In genomic region chr18:80154293-80154692, GRCh38 we compare ENCODE assay signal across 8 cellular contexts. TPM values are rescaled to one million over a fixed set of nuclear protein-coding genes. Genes with fewer than 3 reads are reported as not detected.
DNase-seq lines count a peak whose midpoint lies in the region; ATAC-seq, FAIRE-seq and TF ChIP-seq lines count a peak whose summit lies in the region.
"Had no signal": no experiment of that assay in that cellular context is flagged by ENCODE, and none has a peak within 500 bp of the region (broad histone marks: within the 10 kb centered on the region; RNA-seq: fewer than 3 reads in every experiment).

No MANE protein-coding gene starts in this region.

- no peak overlapping the region for H2AFZ ChIP-seq in keratinocyte (ENCODE audit: control insufficient read depth, low read length)

- H4K20me1 ChIP-seq in keratinocyte (ENCODE audit: control insufficient read depth, extremely low read depth, insufficient read depth, low read length), result peaks cover 2% of the 10 kb centered on the region

- H3K9ac ChIP-seq in keratinocyte (ENCODE audit: control insufficient read depth, extremely low read depth, insufficient read depth, low read length), result no peak overlapping the region

- no peaks in the 10 kb centered on the region for H3K4me1 ChIP-seq in keratinocyte (ENCODE audit: control insufficient read depth, extremely low read depth, insufficient read depth, low read length)
- no peaks in the 10 kb centered on the region for H3K4me1 ChIP-seq in uterus

- no peak overlapping the region for H3K4me3 ChIP-seq in HL-60 (replicated peaks; ENCODE audit: insufficient read depth, low read length)
- no peak overlapping the region for H3K4me3 ChIP-seq in keratinocyte (ENCODE audit: control insufficient read depth in 2 of 3, extremely low read depth in 1 of 3, insufficient read depth in 2 of 3, low read depth in 1 of 3, low read length in 3 of 3)
- no peak overlapping the region for H3K4me3 ChIP-seq in uterus
- H3K4me3 ChIP-seq: ovary had no signal

- in situ Hi-C loops in G401 (cut with HindIII; ENCODE audit: low sequenced_read_pairs), result no loop called here

- peak; percentile 72 for ATAC-seq in GM19455 (IDR thresholded peaks at IDR 0.05; ENCODE audit: unreplicated experiment)
- ATAC-seq in HG03439 (IDR thresholded peaks at IDR 0.05; ENCODE audit: unreplicated experiment), result no peak

- H3K9me3 ChIP-seq in keratinocyte (ENCODE audit: control insufficient read depth, low read depth, low read length) (no peaks in the 10 kb centered on the region), uterus (no peaks in the 10 kb centered on the region)
- H3K9me3 ChIP-seq: ovary had no signal

- no peak overlapping the region for H3K4me2 ChIP-seq in keratinocyte (ENCODE audit: control insufficient read depth, extremely low read depth, insufficient read depth, low read depth, low read length)

- peaks cover 2% of the 10 kb centered on the region for H3K9me1 ChIP-seq in keratinocyte (ENCODE audit: control insufficient read depth, extremely low read depth, insufficient read depth, low read length)

- peak; percentile 49 for FAIRE-seq in keratinocyte (lab: Jason Lieb, UNC)

- peaks cover under 1% of the 10 kb centered on the region for H3K27me3 ChIP-seq in HL-60 (ENCODE audit: insufficient read depth, poor library complexity, severe bottlenecking)
- no peaks in the 10 kb centered on the region for H3K27me3 ChIP-seq in keratinocyte (ENCODE audit: control insufficient read depth, extremely low read depth, insufficient read depth, low read length)
- no peaks in the 10 kb centered on the region for H3K27me3 ChIP-seq in uterus
- H3K27me3 ChIP-seq: ovary had no signal

- TF ChIP-seq POLR2A in uterus (IDR thresholded peaks at IDR 0.05), result no peak

- no peak overlapping the region for H3K27ac Mint-ChIP-seq in activated CD4-positive, alpha-beta memory T cell treated with anti-CD3 and anti-CD28 coated beads for 36 hours

- intact Hi-C loops in activated CD4-positive, alpha-beta memory T cell treated with anti-CD3 and anti-CD28 coated beads for 36 hours (cut with micrococcal nuclease), result loop anchor here (1.0 to 10.0 kb wide), 3 partner anchors 48 to 469 kb away; partner anchors contain the start of gene RBFA
- intact Hi-C loops in uterus (cut with DNase I; ENCODE audit: low total_unique reads), result no loop called here

- POLR2A ChIA-PET in activated CD4-positive, alpha-beta memory T cell treated with anti-CD3 and anti-CD28 coated beads for 36 hours (lab: Charles Lee), result interaction anchor here (0.7 to 1.7 kb wide), 2 partner anchors 20 to 48 kb away, joined by 3 to 5 read pairs; no protein-coding TSS in a partner anchor

- DNase-seq in G401 (ENCODE audit: low spot score) (peak; percentile 15), HL-60 (ENCODE audit: low read depth in 1 of 2, low spot score in 1 of 2) (peak in 1 of 2 experiments; percentile 44), keratinocyte (ENCODE audit: low read depth, low spot score) (no peak), uterus (no peak)
- DNase-seq in activated CD4-positive, alpha-beta memory T cell treated with anti-CD3 and anti-CD28 coated beads for 36 hours, result peak; percentile 75

- peaks cover 12% of the 10 kb centered on the region for H3K4me1 Mint-ChIP-seq in activated CD4-positive, alpha-beta memory T cell treated with anti-CD3 and anti-CD28 coated beads for 36 hours (ENCODE audit: low read depth)

- CTCF ChIA-PET in activated CD4-positive, alpha-beta memory T cell treated with anti-CD3 and anti-CD28 coated beads for 36 hours (lab: Charles Lee), result interaction anchor here (0.6 kb wide), 1 partner anchor 291 kb away, joined by 3 read pairs; no protein-coding TSS in a partner anchor

- H3K36me3 ChIP-seq in keratinocyte (ENCODE audit: control insufficient read depth in 2 of 2, extremely low read depth in 1 of 2, insufficient read depth in 2 of 2, low read length in 2 of 2), result peaks cover 1 to 8% of the 10 kb centered on the region in 2 experiments
- no peaks in the 10 kb centered on the region for H3K36me3 ChIP-seq in uterus
- H3K36me3 ChIP-seq: ovary had no signal

- H3K9me3 Mint-ChIP-seq in activated CD4-positive, alpha-beta memory T cell treated with anti-CD3 and anti-CD28 coated beads for 36 hours, result no peaks in the 10 kb centered on the region

- TF ChIP-seq CTCF in HL-60 (IDR thresholded peaks at IDR 0.05; ENCODE audit: insufficient read depth, low read length) (peak; percentile 53), keratinocyte (optimal IDR thresholded peaks at IDR 0.05 in 1 of 3, IDR thresholded peaks at IDR 0.05 in 1 of 3, conservative IDR thresholded peaks at IDR 0.05 in 1 of 3; ENCODE audit: extremely low read depth in 1 of 3, insufficient read depth in 2 of 3, low read length in 3 of 3) (peak; percentile 61 to 67 (median 62)), uterus (IDR thresholded peaks at IDR 0.05) (peak in 1 of 4 experiments; percentile 14)

- no peaks in the 10 kb centered on the region for H3K79me2 ChIP-seq in keratinocyte (ENCODE audit: control insufficient read depth, insufficient read depth, low read length)

- no peak overlapping the region for H3K4me3 Mint-ChIP-seq in activated CD4-positive, alpha-beta memory T cell treated with anti-CD3 and anti-CD28 coated beads for 36 hours

- no peak overlapping the region for H3K27ac ChIP-seq in HL-60 (replicated peaks)
- H3K27ac ChIP-seq in keratinocyte (ENCODE audit: control insufficient read depth, insufficient read depth, low read length), result no peak overlapping the region
- no peak overlapping the region for H3K27ac ChIP-seq in uterus
- H3K27ac ChIP-seq: ovary had no signal

- no peaks in the 10 kb centered on the region for H3K36me3 Mint-ChIP-seq in activated CD4-positive, alpha-beta memory T cell treated with anti-CD3 and anti-CD28 coated beads for 36 hours

- dilution Hi-C loops in keratinocyte (cut with MboI; ENCODE audit: extremely low pct_ligation_motif_present, low sequenced_read_pairs), result no loop called here

- H3K27me3 Mint-ChIP-seq in activated CD4-positive, alpha-beta memory T cell treated with anti-CD3 and anti-CD28 coated beads for 36 hours, result peaks cover 8% of the 10 kb centered on the region

RNA-seq across cellular contexts. Expression of gene ADNP2, which starts 45.2 kb away (rescaled TPM):
- 25.1 and 27.3 TPM in 2 replicates for total RNA-seq in G401 (2014; rRNA removed; shearing (Covaris generic))
- total RNA-seq in activated CD4-positive, alpha-beta memory T cell treated with anti-CD3 and anti-CD28 coated beads for 36 hours, result 10 to 100 TPM; 19.4 to 21.7 TPM
- polyA plus RNA-seq in keratinocyte, result 7.7 to 11.7 TPM (median 11.3 TPM) in 3 replicates
- polyA plus RNA-seq in keratinocyte (2011; ENCODE audit: low read depth), result 16.2 TPM
- 6.2 and 7.7 TPM in 2 replicates for polyA plus RNA-seq in keratinocyte (2011; cell fraction: cytosol; rRNA removed)
- 16.1 and 16.5 TPM in 2 replicates for polyA plus RNA-seq in keratinocyte (2011; cell fraction: nucleus; rRNA removed)
- 12.2 and 12.4 TPM in 2 replicates for polyA plus RNA-seq in keratinocyte (2012; ENCODE audit: low replicate concordance)
- 15.5 to 25.3 TPM (median 18.5 TPM) in 3 replicates for polyA minus RNA-seq in keratinocyte
- polyA minus RNA-seq in keratinocyte (2011; cell fraction: cytosol; rRNA and poly(A)+ RNA removed), result 8.8 TPM
- polyA minus RNA-seq in keratinocyte (2011; cell fraction: nucleus; rRNA and poly(A)+ RNA removed), result 13.4 and 20.8 TPM in 2 replicates
- 10 to 100 TPM in 2 of 4 donors, 1 to 10 TPM in 2; 6.2 to 24.0 (median 14.7) TPM for total RNA-seq in uterus

Comparison
In these comparisons a context has a peak if more than half of its experiments do, and no peak if none do; other contexts are left out.
1. DNase-seq: peak in G401 (single experiment) and activated CD4-positive, alpha-beta memory T cell treated with anti-CD3 and anti-CD28 coated beads for 36 hours (single experiment); none in keratinocyte (single experiment) and uterus (0 of 2).